1 cellular context compared by ENCODE assay signal in the genomic region with DNA sequence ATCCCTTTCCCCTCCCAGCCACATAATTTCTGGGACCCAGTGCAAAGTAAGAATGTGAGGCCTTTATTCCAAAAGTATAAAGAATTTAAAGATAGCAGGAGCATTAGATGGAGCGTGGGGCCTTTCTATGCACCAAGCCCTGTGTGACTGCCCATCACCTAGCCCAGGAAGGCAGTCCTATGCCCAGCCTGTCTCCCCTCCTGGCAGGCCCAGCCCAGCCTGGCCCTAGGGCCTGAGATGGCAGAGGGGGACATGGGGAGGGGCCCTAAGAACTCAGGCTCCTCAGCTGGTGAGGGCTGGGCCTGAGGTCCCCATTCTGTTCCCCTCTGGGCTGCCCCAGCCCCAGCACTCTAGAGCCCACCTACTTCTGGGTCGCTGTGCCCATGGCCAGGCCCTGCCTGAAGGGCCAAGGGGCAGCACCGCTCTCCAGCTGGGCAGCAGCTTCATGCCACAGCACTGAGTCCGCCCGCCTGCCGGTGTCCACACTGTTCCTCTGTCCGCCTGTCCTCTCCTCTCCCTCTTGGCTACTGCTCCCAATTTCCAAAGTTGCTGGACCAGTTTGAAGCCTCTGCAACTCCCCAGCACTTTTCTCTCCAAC.
TF ChIP-seq lines count a peak whose summit lies in the region.

No MANE protein-coding gene starts in this region.

TF ChIP-seq in HepG2, 621 proteins besides CTCF, POLR2A, EP300 and RAD21 (continued from another document and continues in another):
- TF ChIP-seq, protein P1, sequence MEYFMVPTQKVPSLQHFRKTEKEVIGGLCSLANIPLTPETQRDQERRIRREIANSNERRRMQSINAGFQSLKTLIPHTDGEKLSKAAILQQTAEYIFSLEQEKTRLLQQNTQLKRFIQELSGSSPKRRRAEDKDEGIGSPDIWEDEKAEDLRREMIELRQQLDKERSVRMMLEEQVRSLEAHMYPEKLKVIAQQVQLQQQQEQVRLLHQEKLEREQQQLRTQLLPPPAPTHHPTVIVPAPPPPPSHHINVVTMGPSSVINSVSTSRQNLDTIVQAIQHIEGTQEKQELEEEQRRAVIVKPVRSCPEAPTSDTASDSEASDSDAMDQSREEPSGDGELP (IDR thresholded peaks at IDR 0.05; ENCODE audit: borderline replicate concordance, low read depth): peak; percentile 40; the same call in 1 of the 2 replicates
- TF ChIP-seq GTF2F1 (IDR thresholded peaks at IDR 0.05; ENCODE audit: low read length) (no peak), ZFY (CRISPR knock-in tag; IDR thresholded peaks at IDR 0.05) (peak; percentile 27), LCORL (IDR thresholded peaks at IDR 0.05) (no peak), LCORL (CRISPR knock-in tag; IDR thresholded peaks at IDR 0.05) (0 out of 2 replicates have a peak, but pooled peaks have one; percentile 1), ZBTB7A (CRISPR knock-in tag; IDR thresholded peaks at IDR 0.05) (no peak), NFE2L1 (CRISPR knock-in tag; IDR thresholded peaks at IDR 0.05; ENCODE audit: borderline replicate concordance) (0 out of 2 replicates have a peak, but pooled peaks have one; percentile 23), ZNF446 (CRISPR knock-in tag; IDR thresholded peaks at IDR 0.05) (peak; percentile 76; the same call in 1 of the 2 replicates), DNMT1 (CRISPR knock-in tag; IDR thresholded peaks at IDR 0.05) (0 out of 2 replicates have a peak, but pooled peaks have one; percentile 79), PPARG (CRISPR knock-in tag; conservative IDR thresholded peaks at IDR 0.05) (no peak), ZNF7 (CRISPR knock-in tag; IDR thresholded peaks at IDR 0.05) (no peak), NFIB (CRISPR knock-in tag; IDR thresholded peaks at IDR 0.05; ENCODE audit: borderline replicate concordance) (no peak), ZIK1 (CRISPR knock-in tag; IDR thresholded peaks at IDR 0.05; ENCODE audit: borderline replicate concordance, low read depth) (no peak), ZNF234 (CRISPR knock-in tag; conservative IDR thresholded peaks at IDR 0.05) (no peak), ZNF543 (CRISPR knock-in tag; IDR thresholded peaks at IDR 0.05) (0 out of 2 replicates have a peak, but pooled peaks have one; percentile 18), MAZ (IDR thresholded peaks at IDR 0.05; ENCODE audit: borderline replicate concordance, low read depth, low read length) (no peak), MAZ (CRISPR knock-in tag; IDR thresholded peaks at IDR 0.05; ENCODE audit: low read depth) (0 out of 2 replicates have a peak, but pooled peaks have one; percentile 31), SOX5 (CRISPR knock-in tag; IDR thresholded peaks at IDR 0.05; ENCODE audit: borderline replicate concordance) (no peak)
- TF ChIP-seq, protein P2, sequence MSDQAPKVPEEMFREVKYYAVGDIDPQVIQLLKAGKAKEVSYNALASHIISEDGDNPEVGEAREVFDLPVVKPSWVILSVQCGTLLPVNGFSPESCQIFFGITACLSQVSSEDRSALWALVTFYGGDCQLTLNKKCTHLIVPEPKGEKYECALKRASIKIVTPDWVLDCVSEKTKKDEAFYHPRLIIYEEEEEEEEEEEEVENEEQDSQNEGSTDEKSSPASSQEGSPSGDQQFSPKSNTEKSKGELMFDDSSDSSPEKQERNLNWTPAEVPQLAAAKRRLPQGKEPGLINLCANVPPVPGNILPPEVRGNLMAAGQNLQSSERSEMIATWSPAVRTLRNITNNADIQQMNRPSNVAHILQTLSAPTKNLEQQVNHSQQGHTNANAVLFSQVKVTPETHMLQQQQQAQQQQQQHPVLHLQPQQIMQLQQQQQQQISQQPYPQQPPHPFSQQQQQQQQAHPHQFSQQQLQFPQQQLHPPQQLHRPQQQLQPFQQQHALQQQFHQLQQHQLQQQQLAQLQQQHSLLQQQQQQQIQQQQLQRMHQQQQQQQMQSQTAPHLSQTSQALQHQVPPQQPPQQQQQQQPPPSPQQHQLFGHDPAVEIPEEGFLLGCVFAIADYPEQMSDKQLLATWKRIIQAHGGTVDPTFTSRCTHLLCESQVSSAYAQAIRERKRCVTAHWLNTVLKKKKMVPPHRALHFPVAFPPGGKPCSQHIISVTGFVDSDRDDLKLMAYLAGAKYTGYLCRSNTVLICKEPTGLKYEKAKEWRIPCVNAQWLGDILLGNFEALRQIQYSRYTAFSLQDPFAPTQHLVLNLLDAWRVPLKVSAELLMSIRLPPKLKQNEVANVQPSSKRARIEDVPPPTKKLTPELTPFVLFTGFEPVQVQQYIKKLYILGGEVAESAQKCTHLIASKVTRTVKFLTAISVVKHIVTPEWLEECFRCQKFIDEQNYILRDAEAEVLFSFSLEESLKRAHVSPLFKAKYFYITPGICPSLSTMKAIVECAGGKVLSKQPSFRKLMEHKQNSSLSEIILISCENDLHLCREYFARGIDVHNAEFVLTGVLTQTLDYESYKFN (CRISPR knock-in tag; conservative IDR thresholded peaks at IDR 0.05): no peak
- TF ChIP-seq, protein P3, sequence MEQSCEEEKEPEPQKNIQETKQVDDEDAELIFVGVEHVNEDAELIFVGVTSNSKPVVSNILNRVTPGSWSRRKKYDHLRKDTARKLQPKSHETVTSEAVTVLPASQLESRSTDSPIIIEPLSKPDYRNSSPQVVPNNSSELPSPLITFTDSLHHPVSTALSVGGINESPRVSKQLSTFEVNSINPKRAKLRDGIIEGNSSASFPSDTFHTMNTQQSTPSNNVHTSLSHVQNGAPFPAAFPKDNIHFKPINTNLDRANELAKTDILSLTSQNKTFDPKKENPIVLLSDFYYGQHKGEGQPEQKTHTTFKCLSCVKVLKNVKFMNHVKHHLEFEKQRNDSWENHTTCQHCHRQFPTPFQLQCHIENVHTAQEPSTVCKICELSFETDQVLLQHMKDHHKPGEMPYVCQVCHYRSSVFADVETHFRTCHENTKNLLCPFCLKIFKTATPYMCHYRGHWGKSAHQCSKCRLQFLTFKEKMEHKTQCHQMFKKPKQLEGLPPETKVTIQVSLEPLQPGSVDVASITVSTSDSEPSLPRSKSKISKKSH (CRISPR knock-in tag; IDR thresholded peaks at IDR 0.05; ENCODE audit: borderline replicate concordance): 0 out of 2 replicates have a peak, but pooled peaks have one; percentile 39
- TF ChIP-seq, protein P4, sequence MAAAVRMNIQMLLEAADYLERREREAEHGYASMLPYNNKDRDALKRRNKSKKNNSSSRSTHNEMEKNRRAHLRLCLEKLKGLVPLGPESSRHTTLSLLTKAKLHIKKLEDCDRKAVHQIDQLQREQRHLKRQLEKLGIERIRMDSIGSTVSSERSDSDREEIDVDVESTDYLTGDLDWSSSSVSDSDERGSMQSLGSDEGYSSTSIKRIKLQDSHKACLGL (CRISPR knock-in tag; IDR thresholded peaks at IDR 0.05): no peak
- TF ChIP-seq, protein P5, sequence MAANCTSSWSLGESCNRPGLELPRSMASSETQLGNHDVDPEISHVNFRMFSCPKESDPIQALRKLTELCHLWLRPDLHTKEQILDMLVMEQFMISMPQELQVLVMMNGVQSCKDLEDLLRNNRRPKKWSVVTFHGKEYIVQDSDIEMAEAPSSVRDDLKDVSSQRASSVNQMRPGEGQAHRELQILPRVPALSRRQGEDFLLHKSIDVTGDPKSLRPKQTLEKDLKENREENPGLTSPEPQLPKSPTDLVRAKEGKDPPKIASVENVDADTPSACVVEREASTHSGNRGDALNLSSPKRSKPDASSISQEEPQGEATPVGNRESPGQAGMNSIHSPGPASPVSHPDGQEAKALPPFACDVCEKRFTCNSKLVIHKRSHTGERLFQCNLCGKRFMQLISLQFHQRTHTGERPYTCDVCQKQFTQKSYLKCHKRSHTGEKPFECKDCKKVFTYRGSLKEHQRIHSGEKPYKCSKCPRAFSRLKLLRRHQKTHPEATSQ (CRISPR knock-in tag; IDR thresholded peaks at IDR 0.05; ENCODE audit: borderline replicate concordance): 0 out of 2 replicates have a peak, but pooled peaks have one; percentile 32
- TF ChIP-seq, protein P6, sequence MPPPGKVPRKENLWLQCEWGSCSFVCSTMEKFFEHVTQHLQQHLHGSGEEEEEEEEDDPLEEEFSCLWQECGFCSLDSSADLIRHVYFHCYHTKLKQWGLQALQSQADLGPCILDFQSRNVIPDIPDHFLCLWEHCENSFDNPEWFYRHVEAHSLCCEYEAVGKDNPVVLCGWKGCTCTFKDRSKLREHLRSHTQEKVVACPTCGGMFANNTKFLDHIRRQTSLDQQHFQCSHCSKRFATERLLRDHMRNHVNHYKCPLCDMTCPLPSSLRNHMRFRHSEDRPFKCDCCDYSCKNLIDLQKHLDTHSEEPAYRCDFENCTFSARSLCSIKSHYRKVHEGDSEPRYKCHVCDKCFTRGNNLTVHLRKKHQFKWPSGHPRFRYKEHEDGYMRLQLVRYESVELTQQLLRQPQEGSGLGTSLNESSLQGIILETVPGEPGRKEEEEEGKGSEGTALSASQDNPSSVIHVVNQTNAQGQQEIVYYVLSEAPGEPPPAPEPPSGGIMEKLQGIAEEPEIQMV (CRISPR knock-in tag; IDR thresholded peaks at IDR 0.05; ENCODE audit: low read depth): no peak
- TF ChIP-seq, protein P7, sequence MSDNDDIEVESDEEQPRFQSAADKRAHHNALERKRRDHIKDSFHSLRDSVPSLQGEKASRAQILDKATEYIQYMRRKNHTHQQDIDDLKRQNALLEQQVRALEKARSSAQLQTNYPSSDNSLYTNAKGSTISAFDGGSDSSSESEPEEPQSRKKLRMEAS (IDR thresholded peaks at IDR 0.05): no peak
- TF ChIP-seq, protein P8, sequence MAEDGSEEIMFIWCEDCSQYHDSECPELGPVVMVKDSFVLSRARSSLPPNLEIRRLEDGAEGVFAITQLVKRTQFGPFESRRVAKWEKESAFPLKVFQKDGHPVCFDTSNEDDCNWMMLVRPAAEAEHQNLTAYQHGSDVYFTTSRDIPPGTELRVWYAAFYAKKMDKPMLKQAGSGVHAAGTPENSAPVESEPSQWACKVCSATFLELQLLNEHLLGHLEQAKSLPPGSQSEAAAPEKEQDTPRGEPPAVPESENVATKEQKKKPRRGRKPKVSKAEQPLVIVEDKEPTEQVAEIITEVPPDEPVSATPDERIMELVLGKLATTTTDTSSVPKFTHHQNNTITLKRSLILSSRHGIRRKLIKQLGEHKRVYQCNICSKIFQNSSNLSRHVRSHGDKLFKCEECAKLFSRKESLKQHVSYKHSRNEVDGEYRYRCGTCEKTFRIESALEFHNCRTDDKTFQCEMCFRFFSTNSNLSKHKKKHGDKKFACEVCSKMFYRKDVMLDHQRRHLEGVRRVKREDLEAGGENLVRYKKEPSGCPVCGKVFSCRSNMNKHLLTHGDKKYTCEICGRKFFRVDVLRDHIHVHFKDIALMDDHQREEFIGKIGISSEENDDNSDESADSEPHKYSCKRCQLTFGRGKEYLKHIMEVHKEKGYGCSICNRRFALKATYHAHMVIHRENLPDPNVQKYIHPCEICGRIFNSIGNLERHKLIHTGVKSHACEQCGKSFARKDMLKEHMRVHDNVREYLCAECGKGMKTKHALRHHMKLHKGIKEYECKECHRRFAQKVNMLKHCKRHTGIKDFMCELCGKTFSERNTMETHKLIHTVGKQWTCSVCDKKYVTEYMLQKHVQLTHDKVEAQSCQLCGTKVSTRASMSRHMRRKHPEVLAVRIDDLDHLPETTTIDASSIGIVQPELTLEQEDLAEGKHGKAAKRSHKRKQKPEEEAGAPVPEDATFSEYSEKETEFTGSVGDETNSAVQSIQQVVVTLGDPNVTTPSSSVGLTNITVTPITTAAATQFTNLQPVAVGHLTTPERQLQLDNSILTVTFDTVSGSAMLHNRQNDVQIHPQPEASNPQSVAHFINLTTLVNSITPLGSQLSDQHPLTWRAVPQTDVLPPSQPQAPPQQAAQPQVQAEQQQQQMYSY (CRISPR knock-in tag; IDR thresholded peaks at IDR 0.05): no peak
- TF ChIP-seq, protein P9, sequence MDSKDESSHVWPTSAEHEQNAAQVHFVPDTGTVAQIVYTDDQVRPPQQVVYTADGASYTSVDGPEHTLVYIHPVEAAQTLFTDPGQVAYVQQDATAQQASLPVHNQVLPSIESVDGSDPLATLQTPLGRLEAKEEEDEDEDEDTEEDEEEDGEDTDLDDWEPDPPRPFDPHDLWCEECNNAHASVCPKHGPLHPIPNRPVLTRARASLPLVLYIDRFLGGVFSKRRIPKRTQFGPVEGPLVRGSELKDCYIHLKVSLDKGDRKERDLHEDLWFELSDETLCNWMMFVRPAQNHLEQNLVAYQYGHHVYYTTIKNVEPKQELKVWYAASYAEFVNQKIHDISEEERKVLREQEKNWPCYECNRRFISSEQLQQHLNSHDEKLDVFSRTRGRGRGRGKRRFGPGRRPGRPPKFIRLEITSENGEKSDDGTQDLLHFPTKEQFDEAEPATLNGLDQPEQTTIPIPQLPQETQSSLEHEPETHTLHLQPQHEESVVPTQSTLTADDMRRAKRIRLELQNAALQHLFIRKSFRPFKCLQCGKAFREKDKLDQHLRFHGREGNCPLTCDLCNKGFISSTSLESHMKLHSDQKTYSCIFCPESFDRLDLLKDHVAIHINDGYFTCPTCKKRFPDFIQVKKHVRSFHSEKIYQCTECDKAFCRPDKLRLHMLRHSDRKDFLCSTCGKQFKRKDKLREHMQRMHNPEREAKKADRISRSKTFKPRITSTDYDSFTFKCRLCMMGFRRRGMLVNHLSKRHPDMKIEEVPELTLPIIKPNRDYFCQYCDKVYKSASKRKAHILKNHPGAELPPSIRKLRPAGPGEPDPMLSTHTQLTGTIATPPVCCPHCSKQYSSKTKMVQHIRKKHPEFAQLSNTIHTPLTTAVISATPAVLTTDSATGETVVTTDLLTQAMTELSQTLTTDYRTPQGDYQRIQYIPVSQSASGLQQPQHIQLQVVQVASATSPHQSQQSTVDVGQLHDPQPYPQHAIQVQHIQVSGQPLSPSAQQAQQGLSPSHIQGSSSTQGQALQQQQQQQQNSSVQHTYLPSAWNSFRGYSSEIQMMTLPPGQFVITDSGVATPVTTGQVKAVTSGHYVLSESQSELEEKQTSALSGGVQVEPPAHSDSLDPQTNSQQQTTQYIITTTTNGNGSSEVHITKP (CRISPR knock-in tag; IDR thresholded peaks at IDR 0.05; ENCODE audit: low read depth): no peak
